In genomic region chr1:220527279-220528048, GRCh38 we compare ENCODE assay signal across 8 cellular contexts. TPM values are rescaled to one million over a fixed set of nuclear protein-coding genes. Genes with fewer than 3 reads are reported as not detected.
DNase-seq lines count a peak whose midpoint lies in the region; ATAC-seq and TF ChIP-seq lines count a peak whose summit lies in the region.

No MANE protein-coding gene starts in this region.

- no peak for TF ChIP-seq EP300 in ovary (IDR thresholded peaks at IDR 0.05)

- H3K4me1 ChIP-seq in HUES64 (ENCODE audit: insufficient read depth, low read length) (peaks cover 21% of the 10 kb centered on the region), ovary (ENCODE audit: insufficient read depth) (peaks cover 3% of the 10 kb centered on the region)

- H3K9me3 ChIP-seq in HUES64 (ENCODE audit: insufficient read depth, low read depth, low read length) (no peaks in the 10 kb centered on the region), ovary (no peaks in the 10 kb centered on the region)

- peak overlapping the region; percentile 76 for H3K4me3 Mint-ChIP-seq in activated naive CD8-positive, alpha-beta T cell treated with anti-CD3 and anti-CD28 coated beads for 36 hours

- TF ChIP-seq CTCF in ovary (IDR thresholded peaks at IDR 0.05): no peak

- H3K27ac ChIP-seq in HUES64 (ENCODE audit: low read depth, low read length): no peak overlapping the region
- H3K27ac ChIP-seq in ovary: no peak overlapping the region

- intact Hi-C loops in cardiac septum (cut with DNase I): loop anchor here (2.0 to 5.0 kb wide), 2 partner anchors 225 to 259 kb away; partner anchors contain the start of gene MTARC1
- intact Hi-C loops in ovary (cut with DNase I): no loop called here

- peak overlapping the region; percentile 39; the same call in 1 of the 2 replicates for H3K9ac ChIP-seq in HUES64 (ENCODE audit: low read depth, low read length)

- peaks cover 2% of the 10 kb centered on the region for H3K36me3 Mint-ChIP-seq in activated naive CD8-positive, alpha-beta T cell treated with anti-CD3 and anti-CD28 coated beads for 36 hours

- H3K27me3 Mint-ChIP-seq in activated naive CD8-positive, alpha-beta T cell treated with anti-CD3 and anti-CD28 coated beads for 36 hours: peaks cover 75% of the 10 kb centered on the region

- no peaks in the 10 kb centered on the region for H3K36me3 ChIP-seq in HUES64 (ENCODE audit: insufficient read depth, low read length)
- no peaks in the 10 kb centered on the region for H3K36me3 ChIP-seq in ovary

- H3K4me3 ChIP-seq in HUES64 (ENCODE audit: low read length): peak overlapping the region; percentile 98
- H3K4me3 ChIP-seq in ovary: peak overlapping the region; percentile 55

- H3K4me1 Mint-ChIP-seq in activated naive CD8-positive, alpha-beta T cell treated with anti-CD3 and anti-CD28 coated beads for 36 hours: peaks cover 15% of the 10 kb centered on the region

- no peak overlapping the region for H3K27ac Mint-ChIP-seq in activated naive CD8-positive, alpha-beta T cell treated with anti-CD3 and anti-CD28 coated beads for 36 hours

- TF ChIP-seq POLR2A in ovary (IDR thresholded peaks at IDR 0.05) (no peak), erythroblast (IDR thresholded peaks at IDR 0.05; ENCODE audit: low read length) (no peak)

- peaks cover 12% of the 10 kb centered on the region; the same call in 1 of the 2 replicates for H3K27me3 ChIP-seq in HUES64 (ENCODE audit: insufficient read depth, low read length)
- H3K27me3 ChIP-seq in ovary: no peaks in the 10 kb centered on the region

- 1% methylated on average over 30 of the region's 32 CpGs for WGBS in HUES64
- 0 to 1% (median 0%) methylated on average over 32 of the region's 32 CpGs for WGBS in ovary, 3 donors

- DNase-seq in NCI-H748 (lab: John Stamatoyannopoulos, UW; ENCODE audit: unreplicated experiment) (peak; percentile 47), NCI-H748 treated with DMSO at 0.1 percent for 48 hours (lab: John Stamatoyannopoulos, UW) (no peak), cardiac septum (ENCODE audit: low spot score) (peak; percentile 77), ovary (peak in 1 of 5 donors; percentile 21), erythroblast (lab: John Stamatoyannopoulos, UW) (no peak)
- DNase-seq in activated naive CD8-positive, alpha-beta T cell treated with anti-CD3 and anti-CD28 coated beads for 36 hours: no peak

- ATAC-seq in HG03108 (IDR thresholded peaks at IDR 0.05; ENCODE audit: unreplicated experiment): no peak

- no peaks in the 10 kb centered on the region for H3K9me3 Mint-ChIP-seq in activated naive CD8-positive, alpha-beta T cell treated with anti-CD3 and anti-CD28 coated beads for 36 hours

RNA-seq across cellular contexts. Expression of gene MARK1, which starts 0.5 kb away (rescaled TPM):
- polyA plus RNA-seq in HUES64 (2013, experiment 1 of 2): 10.2 TPM
- polyA plus RNA-seq in HUES64 (2013, experiment 2 of 2): 13.4 TPM
- total RNA-seq in activated naive CD8-positive, alpha-beta T cell treated with anti-CD3 and anti-CD28 coated beads for 36 hours: not detected
- total RNA-seq in cardiac septum (22.0 TPM), ovary (1 to 10 TPM; 1.8 to 4.2 (median 2.8) TPM)
- 1 to 10 TPM; 1.2 to 8.1 TPM for polyA plus RNA-seq in ovary

Comparison
In these comparisons a context has a peak if more than half of its experiments do, and no peak if none do; other contexts are left out.
1. DNase-seq: peak in NCI-H748 (single experiment) and cardiac septum (single experiment); none in NCI-H748 treated with DMSO at 0.1 percent for 48 hours (single experiment), activated naive CD8-positive, alpha-beta T cell treated with anti-CD3 and anti-CD28 coated beads for 36 hours (single experiment) and erythroblast (0 of 2).